Comparison of ENCODE assay signal across 24 cellular contexts in genomic region chr14:93100098-93100497, GRCh38. TPM values are rescaled to one million over a fixed set of nuclear protein-coding genes. Genes with fewer than 3 reads are reported as not detected.
DNase-seq lines count a peak whose midpoint lies in the region; ATAC-seq, FAIRE-seq and TF ChIP-seq lines count a peak whose summit lies in the region.
"Had no signal": no experiment of that assay in that cellular context is flagged by ENCODE, and none has a peak within 500 bp of the region (broad histone marks: within the 10 kb centered on the region; RNA-seq: fewer than 3 reads in every experiment).

No MANE protein-coding gene starts in this region.

- H3K36me3 ChIP-seq in CD8-positive, alpha-beta T cell (ENCODE audit: insufficient read depth, low read length), result no peaks in the 10 kb centered on the region
- no peaks in the 10 kb centered on the region for H3K36me3 ChIP-seq in H1 (ENCODE audit: control insufficient read depth in 2 of 4, insufficient read depth in 4 of 4, low read length in 3 of 4)
- H3K36me3 ChIP-seq: SJSA1, spleen had no signal

- H2BK12ac ChIP-seq in H9 (ENCODE audit: insufficient read length, low read depth, low read length), result no peak overlapping the region
- H2BK12ac ChIP-seq in H1 (ENCODE audit: low read depth, low read length), result no peak overlapping the region; the same call in 1 of the 2 replicates

- H3K9ac ChIP-seq in H9 (ENCODE audit: extremely low read depth, insufficient read length, low read length) (no peak overlapping the region), H1 (replicated peaks in 1 of 4; ENCODE audit: extremely low read depth in 1 of 4, low read depth in 3 of 4, low read length in 3 of 4) (no peak overlapping the region)
- H3K9ac ChIP-seq: KMS-11 had no signal

- H3K79me2 ChIP-seq in H9 (ENCODE audit: insufficient read depth, low read length) (peaks cover 37% of the 10 kb centered on the region; the same call in 1 of the 2 replicates), H1 (ENCODE audit: control insufficient read depth in 1 of 2, insufficient read depth in 2 of 2, low read length in 2 of 2) (peaks cover 4 to 90% of the 10 kb centered on the region in 2 experiments; a peak in 3 of 4 replicates)

- no peak overlapping the region for H2BK20ac ChIP-seq in H9 (ENCODE audit: low read depth, low read length, poor library complexity, severe bottlenecking)
- no peak overlapping the region for H2BK20ac ChIP-seq in H1 (ENCODE audit: low read length)

- no peak for TF ChIP-seq CTCF in CD8-positive, alpha-beta T cell (IDR thresholded peaks at IDR 0.05)
- TF ChIP-seq CTCF in H9 (conservative IDR thresholded peaks at IDR 0.05), result no peak
- no peak for TF ChIP-seq CTCF in H1 (IDR thresholded peaks at IDR 0.05; ENCODE audit: control extremely low read depth in 1 of 3, insufficient read depth in 1 of 3, low read depth in 1 of 3, low read length in 3 of 3)
- TF ChIP-seq CTCF in nephron progenitor cell (IDR thresholded peaks at IDR 0.05), result no peak

- no peaks in the 10 kb centered on the region for H3K36me3 Mint-ChIP-seq in CD8-positive, alpha-beta T cell
- H3K36me3 Mint-ChIP-seq in H9 (ENCODE audit: insufficient read depth in 1 of 3, low read depth in 3 of 3) (peaks cover 0 to 5% (median 2%) of the 10 kb centered on the region in 3 experiments; a peak in 3 of 7 replicates), nephron progenitor cell (ENCODE audit: low read depth) (no peaks in the 10 kb centered on the region)
- H3K36me3 Mint-ChIP-seq: natural killer cell treated with Interleukin-12 subunit alpha and Interleukin-12 subunit beta and Interleukin-15 and Interleukin-18, amount 100 ng/mL, for 72 hours had no signal

- H4K91ac ChIP-seq in H9 (ENCODE audit: insufficient read length, low read depth, low read length) (no peak overlapping the region), H1 (replicated peaks; ENCODE audit: insufficient read length, low read length) (no peak overlapping the region)

- intact Hi-C loops in CD8-positive, alpha-beta T cell (cut with DNase I, micrococcal nuclease), result no loop called here

- H2BK5ac ChIP-seq in H9 (ENCODE audit: insufficient read length, low read length), result no peak overlapping the region
- H2BK5ac ChIP-seq in H1 (ENCODE audit: low read depth, low read length), result peak overlapping the region; percentile 78; the same call in 1 of the 2 replicates

- no peak overlapping the region for H3K4ac ChIP-seq in H9 (ENCODE audit: low read depth, low read length)
- H3K4ac ChIP-seq in H1 (replicated peaks; ENCODE audit: insufficient read length, low read depth, low read length), result no peak overlapping the region

- no peaks in the 10 kb centered on the region for H3K27me3 ChIP-seq in CD8-positive, alpha-beta T cell (ENCODE audit: insufficient read depth, low read length)
- H3K27me3 ChIP-seq in H9 (ENCODE audit: insufficient read depth, low read length) (no peaks in the 10 kb centered on the region), H1 (replicated peaks in 1 of 4; ENCODE audit: control insufficient read depth in 3 of 4, extremely low read depth in 1 of 4, insufficient read depth in 3 of 4, low read length in 3 of 4) (no peaks in the 10 kb centered on the region)
- H3K27me3 ChIP-seq: SJSA1, spleen had no signal

- no peak overlapping the region for H3K4me2 ChIP-seq in H9 (ENCODE audit: insufficient read depth, insufficient read length, low read length)
- no peak overlapping the region for H3K4me2 ChIP-seq in H1 (ENCODE audit: insufficient read depth in 1 of 2, low read depth in 2 of 2, low read length in 2 of 2)
- H3K4me2 ChIP-seq: KMS-11 had no signal

- H3K27me3 Mint-ChIP-seq in CD8-positive, alpha-beta T cell (ENCODE audit: low read depth), result no peaks in the 10 kb centered on the region
- no peaks in the 10 kb centered on the region for H3K27me3 Mint-ChIP-seq in H9 (ENCODE audit: low read depth)
- peaks cover 2% of the 10 kb centered on the region for H3K27me3 Mint-ChIP-seq in nephron progenitor cell (ENCODE audit: low read depth, poor library complexity)
- H3K27me3 Mint-ChIP-seq: natural killer cell treated with Interleukin-12 subunit alpha and Interleukin-12 subunit beta and Interleukin-15 and Interleukin-18, amount 100 ng/mL, for 72 hours had no signal

- no peak overlapping the region for H3K56ac ChIP-seq in H9 (ENCODE audit: insufficient read length, low read depth, low read length)
- no peak overlapping the region for H3K56ac ChIP-seq in H1 (replicated peaks; ENCODE audit: insufficient read length, low read depth, low read length)

- H3K4me1 ChIP-seq in CD8-positive, alpha-beta T cell (ENCODE audit: insufficient read depth, low read length), result peaks cover 35% of the 10 kb centered on the region
- H3K4me1 ChIP-seq in H9 (ENCODE audit: insufficient read depth, low read length) (peaks cover 4% of the 10 kb centered on the region; the same call in 1 of the 2 replicates), H1 (replicated peaks in 1 of 4; ENCODE audit: control insufficient read depth in 3 of 4, insufficient read depth in 4 of 4, low read length in 3 of 4) (peaks cover 3 to 19% (median 7%) of the 10 kb centered on the region in 4 experiments; a peak in 6 of 7 replicates)

- no peak for FAIRE-seq in H1 (lab: Jason Lieb, UNC)
- FAIRE-seq: H54, islet of Langerhans, TTC549 had no signal

- H3K23me2 ChIP-seq in H9 (ENCODE audit: insufficient read length, low read depth, low read length, poor library complexity, severe bottlenecking) (no peaks in the 10 kb centered on the region), H1 (ENCODE audit: low read depth, low read length) (no peaks in the 10 kb centered on the region)

- no peak overlapping the region for H3K4me3 Mint-ChIP-seq in CD8-positive, alpha-beta T cell
- no peak overlapping the region for H3K4me3 Mint-ChIP-seq in H9
- no peak overlapping the region for H3K4me3 Mint-ChIP-seq in nephron progenitor cell
- H3K4me3 Mint-ChIP-seq: natural killer cell treated with Interleukin-12 subunit alpha and Interleukin-12 subunit beta and Interleukin-15 and Interleukin-18, amount 100 ng/mL, for 72 hours had no signal

- H2BK15ac ChIP-seq in H9 (ENCODE audit: low read depth, low read length) (no peak overlapping the region), H1 (ENCODE audit: low read length) (no peak overlapping the region)

- H3K4me3 ChIP-seq in CD8-positive, alpha-beta T cell (ENCODE audit: low read depth, low read length), result no peak overlapping the region
- H3K4me3 ChIP-seq in H1 (ENCODE audit: extremely low read depth in 1 of 4, insufficient read depth in 2 of 4, low read depth in 3 of 4, low read length in 4 of 4), result no peak overlapping the region
- H3K4me3 ChIP-seq: SJSA1, spleen had no signal

- no peak overlapping the region for H3K27ac ChIP-seq in CD8-positive, alpha-beta T cell (ENCODE audit: low read depth, low read length)
- H3K27ac ChIP-seq in H9 (ENCODE audit: insufficient read length, low read depth, low read length), result no peak overlapping the region
- no peak overlapping the region for H3K27ac ChIP-seq in H1 (ENCODE audit: low read depth, low read length)
- H3K27ac ChIP-seq: KMS-11, SJSA1 had no signal

- peaks cover 39% of the 10 kb centered on the region for H3K4me1 Mint-ChIP-seq in CD8-positive, alpha-beta T cell (ENCODE audit: low read depth)
- H3K4me1 Mint-ChIP-seq in H9, result peaks cover 27 to 40% of the 10 kb centered on the region in 2 experiments
- peaks cover 42% of the 10 kb centered on the region for H3K4me1 Mint-ChIP-seq in nephron progenitor cell

- no peak overlapping the region for H2BK120ac ChIP-seq in H9 (ENCODE audit: low read depth, low read length, poor library complexity, severe bottlenecking)
- H2BK120ac ChIP-seq in H1 (replicated peaks; ENCODE audit: low read depth, low read length), result no peak overlapping the region

- H3K27ac Mint-ChIP-seq in CD8-positive, alpha-beta T cell, result peak overlapping the region; percentile 62
- H3K27ac Mint-ChIP-seq in H9 (peak overlapping the region in 2 of 3 experiments; percentile 55 to 94; a peak in 3 of 7 replicates), nephron progenitor cell (peak overlapping the region; percentile 35)

- H3K18ac ChIP-seq in H9 (ENCODE audit: insufficient read length, low read depth, low read length) (no peak overlapping the region), H1 (ENCODE audit: extremely low read depth, low read length) (peak overlapping the region; percentile 60; the same call in 1 of the 2 replicates)

- H2AFZ ChIP-seq in H9 (ENCODE audit: low read length), result no peak overlapping the region
- H2AFZ ChIP-seq in H1 (ENCODE audit: low read length), result no peak overlapping the region

- CTCF ChIA-PET in CD8-positive, alpha-beta T cell (lab: Charles Lee), result interaction anchor here (0.9 to 9.8 kb wide), 2 partner anchors 12 to 33 kb away, joined by 3 to 84 read pairs; no protein-coding TSS in a partner anchor
- CTCF ChIA-PET in H1 (lab: Charles Lee; ENCODE audit: partially characterized antibody), result interaction anchor here (0.7 to 13.8 kb wide), 4 partner anchors 9 to 24 kb away, joined by 3 to 128 read pairs (median 6); no protein-coding TSS in a partner anchor

- no peak for TF ChIP-seq EP300 in H1 (IDR thresholded peaks at IDR 0.05; ENCODE audit: borderline replicate concordance in 1 of 2, low read depth in 2 of 2, low read length in 2 of 2)

- H3K79me1 ChIP-seq in H9 (ENCODE audit: insufficient read depth, low read depth, low read length, poor library complexity, severe bottlenecking) (peaks cover 15% of the 10 kb centered on the region), H1 (ENCODE audit: low read depth, low read length) (peaks cover 17% of the 10 kb centered on the region)

- H3K9me3 Mint-ChIP-seq in CD8-positive, alpha-beta T cell, result no peaks in the 10 kb centered on the region
- H3K9me3 Mint-ChIP-seq in H9 (no peaks in the 10 kb centered on the region), nephron progenitor cell (no peaks in the 10 kb centered on the region)
- H3K9me3 Mint-ChIP-seq: natural killer cell treated with Interleukin-12 subunit alpha and Interleukin-12 subunit beta and Interleukin-15 and Interleukin-18, amount 100 ng/mL, for 72 hours had no signal

- no peak for TF ChIP-seq RAD21 in H1 (IDR thresholded peaks at IDR 0.05 in 1 of 2, conservative IDR thresholded peaks at IDR 0.05 in 1 of 2; ENCODE audit: low read depth in 2 of 2, low read length in 2 of 2)

- H4K20me1 ChIP-seq in H9 (ENCODE audit: control insufficient read depth, insufficient read depth, insufficient read length) (peaks cover 2% of the 10 kb centered on the region), H1 (replicated peaks in 1 of 2; ENCODE audit: control insufficient read depth in 1 of 2, insufficient read depth in 2 of 2, low read length in 2 of 2) (peaks cover 11 to 44% of the 10 kb centered on the region in 2 experiments)

- TF ChIP-seq POLR2A in H1 (IDR thresholded peaks at IDR 0.05; ENCODE audit: control extremely low read depth in 1 of 2, low read depth in 2 of 2, low read length in 2 of 2), result no peak

- H3K14ac ChIP-seq in H9 (ENCODE audit: insufficient read depth, low read length), result no peak overlapping the region; the same call in 1 of the 2 replicates
- H3K14ac ChIP-seq in H1 (ENCODE audit: insufficient read length), result no peak overlapping the region

- WGBS in H9 (ENCODE audit: extremely low coverage, insufficient read length, low lambda C conversion rate), result no CpG with 5 or more reads among the region's 3 CpGs
- WGBS in H1 (ENCODE audit: extremely low coverage in 1 of 2, insufficient coverage in 1 of 2, insufficient read length in 1 of 2, insufficient replicate concordance in 2 of 2, low coverage in 1 of 2, low lambda C conversion rate in 2 of 2, missing lambda C conversion rate in 1 of 2), 2 experiments, result 97% methylated on average over 3 of the region's 3 CpGs; no CpG with 5 or more reads in 1 of the 2 experiments

- H2AK5ac ChIP-seq in H9 (ENCODE audit: insufficient read length, low read length) (no peak overlapping the region), H1 (ENCODE audit: low read depth, low read length) (no peak overlapping the region)

- no peak for DNase-seq in CD8-positive, alpha-beta T cell
- DNase-seq in H9 (no peak), H1 (ENCODE audit: low read depth in 1 of 2, low spot score in 2 of 2) (no peak), nephron progenitor cell (no peak), GF-D8 (lab: John Stamatoyannopoulos, UW) (no peak)
- DNase-seq: activated CD4-positive, CD25-positive, alpha-beta regulatory T cell treated with anti-CD3 and anti-CD28 coated beads, Interleukin-2, amount 50 U/mL, for 72 hours; activated gamma-delta T cell; activated T-cell treated with anti-CD3 and anti-CD28 coated beads, Interleukin-2, amount 50 U/mL, for 1 hour; C1 segment of cervical spinal cord; Calu3; DMS79 treated with DMSO at 0.1 percent for 48 hours; MM.1S; NCI-H345; spleen; stimulated activated CD4-positive, alpha-beta T cell treated with anti-CD3 and anti-CD28 coated beads, Interleukin-2, amount 100 ng/mL, for 48 hours had no signal

- no peak overlapping the region for H4K5ac ChIP-seq in H9 (ENCODE audit: insufficient read length, low read depth, low read length)
- H4K5ac ChIP-seq in H1 (ENCODE audit: insufficient read length, low read depth, low read length), result no peak overlapping the region

- H4K8ac ChIP-seq in H9 (replicated peaks; ENCODE audit: insufficient read length, low read depth, low read length) (no peak overlapping the region), H1 (ENCODE audit: extremely low read depth, insufficient read depth, low read length) (peak overlapping the region; percentile 83; the same call in 1 of the 2 replicates)

- no peaks in the 10 kb centered on the region for H3K9me3 ChIP-seq in CD8-positive, alpha-beta T cell (ENCODE audit: low read length)
- no peaks in the 10 kb centered on the region for H3K9me3 ChIP-seq in H9 (ENCODE audit: control insufficient read depth, low read depth, low read length)
- no peaks in the 10 kb centered on the region for H3K9me3 ChIP-seq in H1 (ENCODE audit: insufficient read depth in 2 of 2, low read depth in 1 of 2, low read length in 1 of 2)
- H3K9me3 ChIP-seq: SJSA1, spleen had no signal

- no peak overlapping the region for H3K23ac ChIP-seq in H9 (ENCODE audit: insufficient read length, low read depth, low read length)
- H3K23ac ChIP-seq in H1 (ENCODE audit: insufficient read length), result no peak overlapping the region

- POLR2A ChIA-PET in CD8-positive, alpha-beta T cell (lab: Charles Lee), result no interaction called here
- POLR2A ChIA-PET in H1 (lab: Charles Lee; ENCODE audit: partially characterized antibody), result no interaction called here

- H3T11ph ChIP-seq in H9 (ENCODE audit: low read length), result no peak overlapping the region

- no peak for ATAC-seq in CD8-positive, alpha-beta T cell
- no peak for ATAC-seq in HG02623 (IDR thresholded peaks at IDR 0.05; ENCODE audit: unreplicated experiment)
- no peak for ATAC-seq in HG03097 (IDR thresholded peaks at IDR 0.05; ENCODE audit: low FRiP score, unreplicated experiment)
- ATAC-seq: natural killer cell treated with Interleukin-12 subunit alpha and Interleukin-12 subunit beta and Interleukin-15 and Interleukin-18, amount 100 ng/mL, for 72 hours; right cardiac atrium had no signal

RNA-seq across cellular contexts. Expression of gene ITPK1, which starts 15.6 kb away (rescaled TPM):
- total RNA-seq in CD8-positive, alpha-beta T cell, result 10 to 100 TPM; 24.9 to 27.9 TPM
- total RNA-seq in H9 (2021), result 89.5 and 92.7 TPM in 2 replicates
- total RNA-seq in H1 (2021; fragmentation: NEBNext Ultra II Directional; extraction: Animal tissue kit (Norgen Biotek cat#: 25700)), result 143 and 148 TPM in 2 replicates
- polyA plus RNA-seq in H1 (2011; rRNA removed), result 108 and 114 TPM in 2 replicates
- 87.6 TPM for polyA plus RNA-seq in H1 (2011; cell fraction: cytosol; rRNA removed)
- polyA plus RNA-seq in H1 (2011; cell fraction: nucleus; rRNA removed), result 123 TPM
- 86.3 to 118 TPM (median 110 TPM) in 4 replicates for polyA plus RNA-seq in H1 (2012, experiment 1 of 2)
- polyA plus RNA-seq in H1 (2012, experiment 2 of 2), result 103 TPM
- polyA plus RNA-seq in H1 (2013, experiment 1 of 2), result 62.3 TPM
- polyA plus RNA-seq in H1 (2013, experiment 2 of 2), result 61.5 TPM
- polyA minus RNA-seq in H1 (2011; rRNA and poly(A)+ RNA removed), result 278 and 326 TPM in 2 replicates
- polyA minus RNA-seq in H1 (2011; cell fraction: cytosol; rRNA and poly(A)+ RNA removed), result 85.3 TPM
- 55.2 TPM for polyA minus RNA-seq in H1 (2011; cell fraction: nucleus; rRNA and poly(A)+ RNA removed)
